Comparison of ENCODE assay signal across 14 cellular contexts in genomic region chr14:95490727-95491451, GRCh38. TPM values are rescaled to one million over a fixed set of nuclear protein-coding genes. Genes with fewer than 3 reads are reported as not detected.
DNase-seq lines count a peak whose midpoint lies in the region; ATAC-seq and TF ChIP-seq lines count a peak whose summit lies in the region.
"Had no signal": no experiment of that assay in that cellular context is flagged by ENCODE, and none has a peak within 500 bp of the region (broad histone marks: within the 10 kb centered on the region; RNA-seq: fewer than 3 reads in every experiment).

No MANE protein-coding gene starts in this region.

- no peak overlapping the region for H2BK15ac ChIP-seq in H9 (ENCODE audit: low read depth, low read length)

- no peak overlapping the region for H4K91ac ChIP-seq in H9 (ENCODE audit: insufficient read length, low read depth, low read length)

- no peak overlapping the region for H2BK20ac ChIP-seq in H9 (ENCODE audit: low read depth, low read length, poor library complexity, severe bottlenecking)

- no peak overlapping the region for H3T11ph ChIP-seq in H9 (ENCODE audit: low read length)

- no peaks in the 10 kb centered on the region for H3K79me2 ChIP-seq in H9 (ENCODE audit: insufficient read depth, low read length)

- H3K56ac ChIP-seq in H9 (ENCODE audit: insufficient read length, low read depth, low read length): no peak overlapping the region

- no peak overlapping the region for H3K4me3 Mint-ChIP-seq in H9
- H3K4me3 Mint-ChIP-seq: activated naive CD4-positive, alpha-beta T cell treated with anti-CD3 and anti-CD28 coated beads, Interleukin-2, amount 50 U/mL, for 24 hours; natural killer cell had no signal

- peak; percentile 80 for ATAC-seq in mucosa of descending colon
- no peak for ATAC-seq in HG03159 (IDR thresholded peaks at IDR 0.05; ENCODE audit: unreplicated experiment)
- ATAC-seq: natural killer cell had no signal

- H3K27ac ChIP-seq in epithelial cell of prostate (peak overlapping the region; percentile 43), H9 (ENCODE audit: insufficient read length, low read depth, low read length) (no peak overlapping the region)
- H3K27ac ChIP-seq: SJCRH30 had no signal

- H3K9me3 Mint-ChIP-seq in H9: peaks cover 0 to 3% of the 10 kb centered on the region in 2 experiments; a peak in 1 of 5 replicates
- H3K9me3 Mint-ChIP-seq: activated naive CD4-positive, alpha-beta T cell treated with anti-CD3 and anti-CD28 coated beads, Interleukin-2, amount 50 U/mL, for 24 hours; natural killer cell had no signal

- H3K4ac ChIP-seq in H9 (ENCODE audit: low read depth, low read length): no peak overlapping the region

- H3K27me3 Mint-ChIP-seq in H9 (ENCODE audit: low read depth): no peaks in the 10 kb centered on the region
- H3K27me3 Mint-ChIP-seq: activated naive CD4-positive, alpha-beta T cell treated with anti-CD3 and anti-CD28 coated beads, Interleukin-2, amount 50 U/mL, for 24 hours had no signal

- H4K8ac ChIP-seq in H9 (replicated peaks; ENCODE audit: insufficient read length, low read depth, low read length): no peak overlapping the region

- H3K14ac ChIP-seq in H9 (ENCODE audit: insufficient read depth, low read length): no peak overlapping the region

- peaks cover 3 to 4% of the 10 kb centered on the region in 2 experiments for H3K4me1 Mint-ChIP-seq in H9

- intact Hi-C loops in mucosa of descending colon (cut with DNase I, micrococcal nuclease): no loop called here

- no peak overlapping the region for H2BK12ac ChIP-seq in H9 (ENCODE audit: insufficient read length, low read depth, low read length)

- H4K20me1 ChIP-seq in H9 (ENCODE audit: control insufficient read depth, insufficient read depth, insufficient read length): no peaks in the 10 kb centered on the region

- H3K36me3 ChIP-seq in mucosa of descending colon (ENCODE audit: low read depth): no peaks in the 10 kb centered on the region

- WGBS in H9 (ENCODE audit: extremely low coverage, insufficient read length, low lambda C conversion rate): no CpG with 5 or more reads among the region's 10 CpGs

- no peaks in the 10 kb centered on the region for H3K36me3 Mint-ChIP-seq in H9 (ENCODE audit: insufficient read depth in 1 of 3, low read depth in 3 of 3)
- H3K36me3 Mint-ChIP-seq: natural killer cell had no signal

- no peaks in the 10 kb centered on the region for H3K23me2 ChIP-seq in H9 (ENCODE audit: insufficient read length, low read depth, low read length, poor library complexity, severe bottlenecking)

- H2AFZ ChIP-seq in H9 (ENCODE audit: low read length): no peak overlapping the region

- no peak overlapping the region for H3K23ac ChIP-seq in H9 (ENCODE audit: insufficient read length, low read depth, low read length)

- H3K9me3 ChIP-seq in mucosa of descending colon (no peaks in the 10 kb centered on the region), H9 (ENCODE audit: control insufficient read depth, low read depth, low read length) (no peaks in the 10 kb centered on the region)

- TF ChIP-seq CTCF in mucosa of descending colon (IDR thresholded peaks at IDR 0.05) (no peak), H9 (conservative IDR thresholded peaks at IDR 0.05) (no peak)

- H3K18ac ChIP-seq in H9 (ENCODE audit: insufficient read length, low read depth, low read length): no peak overlapping the region

- no peaks in the 10 kb centered on the region for H3K79me1 ChIP-seq in H9 (ENCODE audit: insufficient read depth, low read depth, low read length, poor library complexity, severe bottlenecking)

- no peak overlapping the region for H2AK5ac ChIP-seq in H9 (ENCODE audit: insufficient read length, low read length)

- H2BK5ac ChIP-seq in H9 (ENCODE audit: insufficient read length, low read length): no peak overlapping the region

- no peak overlapping the region for H2BK120ac ChIP-seq in H9 (ENCODE audit: low read depth, low read length, poor library complexity, severe bottlenecking)

- DNase-seq in A172 (ENCODE audit: low spot score) (peak; percentile 26), LoVo (ENCODE audit: low spot score) (peak; percentile 81), epithelial cell of prostate (ENCODE audit: low read depth, low spot score) (peak; percentile 16), mucosa of descending colon (peak; percentile 71 to 87 (median 76)), SIG-M5 (lab: John Stamatoyannopoulos, UW) (no peak), GM19238 (ENCODE audit: insufficient read length, low spot score) (no peak), H9 (no peak)
- DNase-seq: HCEC 1CT; natural killer cell; NCI-H345; stimulated activated naive CD4-positive, alpha-beta T cell had no signal

- H3K27me3 ChIP-seq in H9 (ENCODE audit: insufficient read depth, low read length): no peaks in the 10 kb centered on the region
- H3K27me3 ChIP-seq: SJCRH30 had no signal

- H3K9ac ChIP-seq in H9 (ENCODE audit: extremely low read depth, insufficient read length, low read length): no peak overlapping the region

- H3K27ac Mint-ChIP-seq in H9: no peak overlapping the region
- H3K27ac Mint-ChIP-seq: activated naive CD4-positive, alpha-beta T cell treated with anti-CD3 and anti-CD28 coated beads, Interleukin-2, amount 50 U/mL, for 24 hours; natural killer cell had no signal

- H3K4me1 ChIP-seq in mucosa of descending colon (ENCODE audit: low read depth): peaks cover 57% of the 10 kb centered on the region
- H3K4me1 ChIP-seq in H9 (ENCODE audit: insufficient read depth, low read length): no peaks in the 10 kb centered on the region

- H3K4me3 ChIP-seq in mucosa of descending colon: no peak overlapping the region
- H3K4me3 ChIP-seq: SJCRH30 had no signal

- no peak overlapping the region for H3K4me2 ChIP-seq in H9 (ENCODE audit: insufficient read depth, insufficient read length, low read length)

- H4K5ac ChIP-seq in H9 (ENCODE audit: insufficient read length, low read depth, low read length): no peak overlapping the region

RNA-seq across cellular contexts. Expression of gene SYNE3, which starts 25.6 kb away (rescaled TPM):
- 0.14 and 0.91 TPM in 2 replicates for total RNA-seq in A172 (2014; rRNA removed; shearing (Covaris generic))
- total RNA-seq in mucosa of descending colon (10 to 100 TPM; 13.8 to 16.4 (median 13.9) TPM), H9 (2021) (0.11 and 0.13 TPM in 2 replicates)

RNA-seq across cellular contexts. Expression of gene GLRX5, which starts 44.0 kb away (rescaled TPM):
- 53.1 and 56.1 TPM in 2 replicates for total RNA-seq in A172 (2014; rRNA removed; shearing (Covaris generic))
- 10 to 100 TPM; 43.9 to 45.8 (median 45.4) TPM for total RNA-seq in mucosa of descending colon
- total RNA-seq in H9 (2021): 62.2 and 64.0 TPM in 2 replicates

Comparison
In these comparisons a context has a peak if more than half of its experiments do, and no peak if none do; other contexts are left out.
1. DNase-seq: peak in A172 (single experiment), LoVo (single experiment), epithelial cell of prostate (single experiment) and mucosa of descending colon (3 of 3); none in SIG-M5 (single experiment), GM19238 (single experiment) and H9 (single experiment).